In the genomic region with DNA sequence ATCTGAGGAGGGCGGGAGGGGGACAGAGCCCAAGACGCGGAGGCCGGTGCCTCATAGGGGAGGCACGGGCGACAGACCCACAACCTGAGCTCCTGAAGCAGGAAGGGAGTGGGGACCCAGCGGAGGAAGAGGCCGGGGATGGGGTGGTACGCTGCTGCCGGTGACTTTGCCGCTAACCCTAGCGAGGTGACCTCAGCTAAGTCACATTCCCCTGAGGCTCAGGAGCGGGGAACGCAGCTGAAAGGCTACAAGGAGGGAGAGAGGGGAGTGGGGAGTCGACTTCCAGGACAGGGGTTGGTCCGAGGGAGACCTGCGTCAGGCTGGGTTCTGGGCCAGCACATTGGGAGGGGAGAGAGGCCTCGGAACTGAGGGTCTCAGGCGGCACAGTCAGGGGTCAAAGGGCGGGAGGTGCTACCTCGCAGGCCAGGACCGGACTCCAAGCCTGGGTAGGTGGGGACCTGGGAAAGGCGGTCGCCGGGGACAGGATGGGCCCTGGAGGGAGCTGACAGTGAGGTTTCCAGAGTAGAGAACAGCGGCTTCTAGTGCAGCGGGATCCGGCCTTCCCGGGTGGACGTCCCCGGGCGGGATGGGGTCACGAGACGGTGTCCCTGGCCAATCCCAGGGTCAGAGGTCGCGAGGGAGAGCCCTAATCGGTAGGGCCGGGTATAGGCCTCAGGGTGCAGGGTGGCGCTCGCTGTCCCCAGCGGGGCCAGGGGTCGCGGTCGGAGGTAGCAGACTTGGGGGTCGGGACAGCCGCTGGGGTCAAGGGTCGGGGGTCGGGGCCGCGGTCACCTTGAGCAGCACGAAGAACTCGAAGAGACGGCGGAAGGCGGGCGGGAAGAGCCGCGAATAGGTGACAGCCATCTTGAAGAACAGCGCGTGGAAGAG, we compare ENCODE assay signal across 6 cellular contexts. TPM values are rescaled to one million over a fixed set of nuclear protein-coding genes. Genes with fewer than 3 reads are reported as not detected.
A peak's percentile ranks its signal among the peaks of the same experiment; 100 is the strongest.
DNase-seq lines count a peak whose midpoint lies in the region; ATAC-seq lines count a peak whose summit lies in the region.

No MANE protein-coding gene starts in this region.

- H3K9me3 ChIP-seq in esophagus (ENCODE audit: control insufficient read depth in 2 of 2, insufficient read depth in 1 of 2, low read depth in 1 of 2, low read length in 1 of 2) = peaks cover 0 to 3% of the 10 kb centered on the region in 2 donors

- H3K27ac ChIP-seq in esophagus (ENCODE audit: low read depth in 2 of 2, low read length in 1 of 2) = peak overlapping the region; percentile 84 to 98

- DNase-seq in 8988T = peak; percentile 47
- peak; percentile 40 for DNase-seq in NCI-H69 (lab: John Stamatoyannopoulos, UW)
- DNase-seq in stimulated activated naive CD8-positive, alpha-beta T cell treated with anti-CD3 and anti-CD28 coated beads, Interleukin-15, Interleukin-2, amounts not matched to agents 100 U/mL and 50 U/mL, for 24 hours = peak; percentile 40
- DNase-seq in OCI-M2 (lab: John Stamatoyannopoulos, UW; ENCODE audit: unreplicated experiment) = no peak
- DNase-seq in COLO829 (ENCODE audit: low spot score) = no peak

- H3K4me1 ChIP-seq in esophagus (ENCODE audit: control insufficient read depth in 2 of 2, insufficient read depth in 2 of 2, low read length in 1 of 2) = peaks cover 34 to 43% of the 10 kb centered on the region in 2 donors

- H3K27me3 ChIP-seq in esophagus (ENCODE audit: control insufficient read depth in 1 of 2, insufficient read depth in 2 of 2, low read length in 2 of 2) = no peaks in the 10 kb centered on the region

- ATAC-seq in stimulated activated naive CD8-positive, alpha-beta T cell treated with anti-CD3 and anti-CD28 coated beads, Interleukin-15, Interleukin-2, amounts not matched to agents 100 U/mL and 50 U/mL, for 24 hours = no peak

- peak overlapping the region; percentile 66 to 92 for H3K4me3 ChIP-seq in esophagus (ENCODE audit: low read depth in 1 of 2, low read length in 2 of 2)

- H3K36me3 ChIP-seq in esophagus (ENCODE audit: control insufficient read depth in 2 of 2, insufficient read depth in 2 of 2, low read length in 1 of 2) = peaks cover 0 to 10% of the 10 kb centered on the region in 2 donors

- 1% methylated on average over 60 of the region's 60 CpGs for WGBS in esophagus, 2 donors

RNA-seq across cellular contexts. Expression of gene TMEM259, which starts 0.7 kb away (rescaled TPM):
- 100 to 1,000 TPM; 142 to 238 TPM for polyA plus RNA-seq in esophagus

RNA-seq across cellular contexts. Expression of gene RNU6-2, which starts 1.1 kb away (rescaled TPM):
- not detected for polyA plus RNA-seq in esophagus

RNA-seq across cellular contexts. Expression of gene CNN2, which starts 6.2 kb away (rescaled TPM):
- polyA plus RNA-seq in esophagus = 100 to 1,000 TPM in 1 of 2 donors, 10 to 100 TPM in 1; 84.4 to 106 TPM

RNA-seq across cellular contexts. Expression of gene ABCA7, which starts 19.7 kb away (rescaled TPM):
- 10 to 100 TPM; 11.4 to 26.4 TPM for polyA plus RNA-seq in esophagus

RNA-seq across cellular contexts. Expression of gene GRIN3B, which starts 20.0 kb away (rescaled TPM):
- under 1 TPM; 0.01 to 0.04 TPM for polyA plus RNA-seq in esophagus

Comparison
In these comparisons a context has a peak if more than half of its experiments do, and no peak if none do; other contexts are left out.
1. DNase-seq: peak in 8988T (single experiment), NCI-H69 (single experiment) and stimulated activated naive CD8-positive, alpha-beta T cell treated with anti-CD3 and anti-CD28 coated beads, Interleukin-15, Interleukin-2, amounts not matched to agents 100 U/mL and 50 U/mL, for 24 hours (single experiment); none in OCI-M2 (single experiment) and COLO829 (single experiment).